Comparison of ENCODE assay signal across 17 cellular contexts in genomic region chr5:39394946-39395345, GRCh38. TPM values are rescaled to one million over a fixed set of nuclear protein-coding genes. Genes with fewer than 3 reads are reported as not detected.
DNase-seq lines count a peak whose midpoint lies in the region; FAIRE-seq and TF ChIP-seq lines count a peak whose summit lies in the region.
"Had no signal": no experiment of that assay in that cellular context is flagged by ENCODE, and none has a peak within 500 bp of the region (broad histone marks: within the 10 kb centered on the region; RNA-seq: fewer than 3 reads in every experiment).

No MANE protein-coding gene starts in this region.

- H2AFZ ChIP-seq in Karpas-422 (ENCODE audit: low read length) = no peak overlapping the region
- H2AFZ ChIP-seq: hepatocyte had no signal

- H3K4me1 ChIP-seq in Karpas-422 (ENCODE audit: low read length) = no peaks in the 10 kb centered on the region

- TF ChIP-seq CTCF in nephron progenitor cell (IDR thresholded peaks at IDR 0.05) = no peak

- no peaks in the 10 kb centered on the region for H3K9me3 Mint-ChIP-seq in nephron progenitor cell
- H3K9me3 Mint-ChIP-seq: mesothelial cell of epicardium had no signal

- peaks cover 34% of the 10 kb centered on the region for H3K36me3 Mint-ChIP-seq in nephron progenitor cell (ENCODE audit: low read depth)

- H3K27ac ChIP-seq in epithelial cell of prostate (peak overlapping the region; percentile 89), Karpas-422 (ENCODE audit: low read length) (no peak overlapping the region)
- H3K27ac ChIP-seq: hepatocyte, psoas muscle, testis had no signal

- H3K79me2 ChIP-seq in Karpas-422 (ENCODE audit: low read length) = no peaks in the 10 kb centered on the region

- H3K9ac ChIP-seq in Karpas-422 (ENCODE audit: low read length) = no peak overlapping the region

- H4K20me1 ChIP-seq in Karpas-422 (ENCODE audit: insufficient read depth, low read depth, low read length) = no peaks in the 10 kb centered on the region

- no peaks in the 10 kb centered on the region for H3K9me2 ChIP-seq in Karpas-422 (replicated peaks; ENCODE audit: insufficient read depth, low read length)

- no peaks in the 10 kb centered on the region for H3K27me3 ChIP-seq in Karpas-422 (ENCODE audit: low read length)
- H3K27me3 ChIP-seq: hepatocyte, testis had no signal

- no peaks in the 10 kb centered on the region for H3K36me3 ChIP-seq in Karpas-422 (ENCODE audit: insufficient read depth, low read length)

- no peaks in the 10 kb centered on the region for H3K27me3 Mint-ChIP-seq in nephron progenitor cell (ENCODE audit: low read depth, poor library complexity)

- peak; percentile 45 for FAIRE-seq in RCC 7860 (lab: Jason Lieb, UNC)

- H3K4me3 Mint-ChIP-seq in nephron progenitor cell = no peak overlapping the region
- H3K4me3 Mint-ChIP-seq: mesothelial cell of epicardium had no signal

- DNase-seq in AG08396 (ENCODE audit: low spot score) (peak; percentile 26), RCC 7860 (ENCODE audit: low spot score) (peak; percentile 65), epithelial cell of prostate (ENCODE audit: low read depth, low spot score) (peak; percentile 48), myocyte (ENCODE audit: low read depth) (peak; percentile 30), nephron progenitor cell (no peak), COR-L47 (lab: John Stamatoyannopoulos, UW) (no peak), NCI-H510A treated with DMSO at 0.1 percent for 48 hours (lab: John Stamatoyannopoulos, UW) (no peak), Karpas-422 (no peak)
- DNase-seq: activated CD4-positive, alpha-beta T cell treated with anti-CD3 and anti-CD28 coated beads, Interleukin-2, amount 50 U/mL, for 1 hour; activated gamma-delta T cell; NCI-H1436 treated with DMSO at 0.1 percent for 48 hours; psoas muscle; testis had no signal

- no peaks in the 10 kb centered on the region for H3K4me1 Mint-ChIP-seq in nephron progenitor cell

- H3K9me3 ChIP-seq in Karpas-422 (ENCODE audit: low read length) = no peaks in the 10 kb centered on the region
- H3K9me3 ChIP-seq: psoas muscle, testis had no signal

- no peak overlapping the region for H3K27ac Mint-ChIP-seq in nephron progenitor cell
- H3K27ac Mint-ChIP-seq: mesothelial cell of epicardium had no signal

- no peak overlapping the region for H3K4me3 ChIP-seq in Karpas-422 (ENCODE audit: low read length)
- H3K4me3 ChIP-seq: coronary artery, hepatocyte, psoas muscle, testis had no signal

- no peak overlapping the region for H3K4me2 ChIP-seq in Karpas-422 (ENCODE audit: low read depth, low read length, poor library complexity, severe bottlenecking)
- H3K4me2 ChIP-seq: hepatocyte had no signal

RNA-seq across cellular contexts. Expression of gene DAB2, which starts 29.8 kb away (rescaled TPM):
- total RNA-seq in myocyte = 55.3 and 72.3 TPM in 2 replicates
- polyA plus RNA-seq in myocyte (2012) = 115 TPM
- not detected in 2 replicates for total RNA-seq in Karpas-422 (2014; rRNA removed; shearing (Covaris generic); ENCODE audit: low replicate concordance)

RNA-seq across cellular contexts. Expression of gene C9, which starts 30.7 kb away (rescaled TPM):
- total RNA-seq in myocyte = not detected in 2 replicates
- polyA plus RNA-seq in myocyte (2012) = 0.16 TPM
- total RNA-seq in Karpas-422 (2014; rRNA removed; shearing (Covaris generic); ENCODE audit: low replicate concordance) = not detected in 2 replicates
- total RNA-seq: A673, mesothelial cell of epicardium had no signal
- polyA plus RNA-seq: psoas muscle had no signal

Comparison
In these comparisons a context has a peak if more than half of its experiments do, and no peak if none do; other contexts are left out.
1. DNase-seq: peak in AG08396 (single experiment), RCC 7860 (single experiment), epithelial cell of prostate (single experiment) and myocyte (single experiment); none in nephron progenitor cell (single experiment), COR-L47 (single experiment), NCI-H510A treated with DMSO at 0.1 percent for 48 hours (single experiment) and Karpas-422 (single experiment).
2. RNA of gene DAB2, which starts 29.8 kb away (total RNA-seq): 55.3 to 72.3 TPM in myocyte; not detected in Karpas-422; every median in the first group is over 10 times any median in the second.